In genomic region chr19:1315470-1316166, GRCh38 we compare ENCODE assay signal across 1 cellular context.
TF ChIP-seq lines count a peak whose summit lies in the region.

No MANE protein-coding gene starts in this region.

TF ChIP-seq in endothelial cell of umbilical vein, 7 proteins besides CTCF, POLR2A, EP300 and RAD21:
- TF ChIP-seq MAX (IDR thresholded peaks at IDR 0.05; ENCODE audit: insufficient read depth, insufficient read length): no peak
- peak; percentile 10 for TF ChIP-seq EZH2 (IDR thresholded peaks at IDR 0.05; ENCODE audit: borderline replicate concordance, low read depth, low read length, severe bottlenecking)
